Comparison of ENCODE assay signal across 32 cellular contexts in genomic region chr11:77118086-77118485, GRCh38. TPM values are rescaled to one million over a fixed set of nuclear protein-coding genes. Genes with fewer than 3 reads are reported as not detected.
DNase-seq lines count a peak whose midpoint lies in the region; ATAC-seq, FAIRE-seq and TF ChIP-seq lines count a peak whose summit lies in the region.
"Had no signal": no experiment of that assay in that cellular context is flagged by ENCODE, and none has a peak within 500 bp of the region (broad histone marks: within the 10 kb centered on the region; RNA-seq: fewer than 3 reads in every experiment).

No MANE protein-coding gene starts in this region.

- H3K27me3 ChIP-seq in right cardiac atrium (ENCODE audit: control insufficient read depth, insufficient read depth) (no peaks in the 10 kb centered on the region), heart right ventricle (no peaks in the 10 kb centered on the region), psoas muscle (ENCODE audit: insufficient read depth in 3 of 3, low read length in 2 of 3) (no peaks in the 10 kb centered on the region)
- H3K27me3 ChIP-seq: BE2C, BLaER1 had no signal

- H3K36me3 ChIP-seq in heart right ventricle (peaks cover 0 to 57% (median 0%) of the 10 kb centered on the region in 9 donors), kidney (ENCODE audit: control insufficient read depth in 1 of 2, insufficient read depth in 2 of 2, low read length in 2 of 2) (peaks cover 0 to 6% of the 10 kb centered on the region in 2 donors), psoas muscle (ENCODE audit: insufficient read depth in 1 of 2, low read depth in 1 of 2) (no peaks in the 10 kb centered on the region)
- H3K36me3 ChIP-seq: BE2C had no signal

- H3K9ac ChIP-seq in kidney (ENCODE audit: low read length in 2 of 2) = no peak overlapping the region

- no peaks in the 10 kb centered on the region for H3K9me3 ChIP-seq in right cardiac atrium (ENCODE audit: control insufficient read depth, low read length)
- H3K9me3 ChIP-seq in heart right ventricle = no peaks in the 10 kb centered on the region
- no peaks in the 10 kb centered on the region for H3K9me3 ChIP-seq in kidney (ENCODE audit: control insufficient read depth in 1 of 2, low read length in 2 of 2)
- H3K9me3 ChIP-seq in psoas muscle = no peaks in the 10 kb centered on the region
- H3K9me3 ChIP-seq: BE2C, BLaER1 had no signal

- H3K4me1 ChIP-seq in right cardiac atrium (ENCODE audit: control insufficient read depth, insufficient read depth, low read length) = no peaks in the 10 kb centered on the region
- no peaks in the 10 kb centered on the region for H3K4me1 ChIP-seq in heart right ventricle
- no peaks in the 10 kb centered on the region for H3K4me1 ChIP-seq in kidney (ENCODE audit: control insufficient read depth in 1 of 2, insufficient read depth in 1 of 2, low read depth in 1 of 2, low read length in 2 of 2)
- H3K4me1 ChIP-seq in psoas muscle = no peaks in the 10 kb centered on the region
- H3K4me1 ChIP-seq: BE2C had no signal

- ATAC-seq in Right ventricle myocardium superior (ENCODE audit: poor library complexity) (no peak), left cardiac atrium (no peak), right cardiac atrium (no peak), heart right ventricle (no peak), psoas muscle (no peak), HG03520 (IDR thresholded peaks at IDR 0.05; ENCODE audit: unreplicated experiment) (no peak)
- ATAC-seq: GM12878 had no signal

- intact Hi-C loops in Right ventricle myocardium superior (cut with DNase I) (no loop called here), left cardiac atrium (cut with DNase I) (loop anchor here in 1 of 2 donors (10.0 kb wide), 1 partner anchor 313 kb away; no protein-coding TSS in a partner anchor), right cardiac atrium (cut with DNase I) (no loop called here), heart right ventricle (cut with DNase I) (no loop called here), kidney (cut with DNase I) (no loop called here), psoas muscle (cut with DNase I) (no loop called here)

- no peak overlapping the region for H3K4me3 ChIP-seq in right cardiac atrium (ENCODE audit: low read length)
- no peak overlapping the region for H3K4me3 ChIP-seq in heart right ventricle
- H3K4me3 ChIP-seq in kidney (ENCODE audit: low read length in 2 of 2) = no peak overlapping the region
- no peak overlapping the region for H3K4me3 ChIP-seq in psoas muscle
- H3K4me3 ChIP-seq: BLaER1, GM12878 had no signal

- WGBS in right cardiac atrium = 94% methylated on average over 17 of the region's 17 CpGs
- WGBS in heart right ventricle, 2 donors = 95% methylated on average over 17 of the region's 17 CpGs
- WGBS in psoas muscle, 3 donors = 92 to 96% (median 94%) methylated on average over 17 of the region's 17 CpGs

- TF ChIP-seq CTCF in heart right ventricle (IDR thresholded peaks at IDR 0.05) (no peak), kidney (IDR thresholded peaks at IDR 0.05; ENCODE audit: borderline replicate concordance, extremely low read depth, insufficient read depth) (no peak), psoas muscle (IDR thresholded peaks at IDR 0.05) (no peak)

- no peak for FAIRE-seq in kidney (lab: Jason Lieb, UNC)
- FAIRE-seq: A204.1, GM12878, GM12892, GM18507 had no signal

- H3K27ac ChIP-seq in right cardiac atrium (ENCODE audit: low read length) (no peak overlapping the region), heart right ventricle (no peak overlapping the region), kidney (ENCODE audit: low read depth in 2 of 2, low read length in 2 of 2) (no peak overlapping the region), psoas muscle (no peak overlapping the region)
- H3K27ac ChIP-seq: BLaER1 had no signal

- DNase-seq in Right ventricle myocardium superior (peak; percentile 34), left cardiac atrium (no peak), right cardiac atrium (peak in 2 of 3 donors; percentile 52 to 58), heart right ventricle (no peak), kidney (peak; percentile 51), psoas muscle (peak; percentile 5 to 34)
- no peak for DNase-seq in activated CD8-positive, alpha-beta memory T cell treated with anti-CD3 and anti-CD28 coated beads for 24 hours
- DNase-seq: 8988T; ACHN; BE2C; C1 segment of cervical spinal cord; CD4-positive, alpha-beta memory T cell; CD4-positive, CD25-positive, alpha-beta regulatory T cell; CD8-positive, alpha-beta memory T cell; DMS 273 treated with DMSO at 0.1 percent for 48 hours; DMS153; DMS53; DMS79; DND-41; EL; GDM1 had no signal

RNA-seq across cellular contexts. Expression of gene MYO7A, which starts 10.0 kb away (rescaled TPM):
- total RNA-seq in Right ventricle myocardium superior (4.4 TPM), left cardiac atrium (10 to 100 TPM in 1 of 2 donors, 1 to 10 TPM in 1; 7.5 to 11.1 TPM), right cardiac atrium (1 to 10 TPM; 5.7 to 8.6 (median 6.8) TPM), heart right ventricle (1 to 10 TPM in 9 of 10 donors, under 1 TPM in 1; 1.00 to 6.8 (median 2.8) TPM), kidney (10.7 TPM), psoas muscle (1 to 10 TPM; 2.3 to 3.0 (median 2.8) TPM)
- polyA plus RNA-seq in right cardiac atrium (2.4 TPM), heart right ventricle (1 to 10 TPM in 1 of 2 donors, under 1 TPM in 1; 0.91 to 5.0 TPM), kidney (ENCODE audit: insufficient read depth, low read depth, low replicate concordance) (6.1 TPM), psoas muscle (1 to 10 TPM in 2 of 3 donors, under 1 TPM in 1; 0.62 to 1.1 (median 1.0) TPM)
- total RNA-seq: A673 had no signal
- polyA plus RNA-seq: AG04450 had no signal

RNA-seq across cellular contexts. Expression of gene OMP, which starts 15.4 kb away (rescaled TPM):
- total RNA-seq in Right ventricle myocardium superior = not detected
- under 1 TPM in 1 of 2 donors, not detected in 1; 0.97 TPM for total RNA-seq in left cardiac atrium
- total RNA-seq in right cardiac atrium = not detected
- not detected for polyA plus RNA-seq in right cardiac atrium
- under 1 TPM in 1 of 10 donors, not detected in 9; 0.58 TPM for total RNA-seq in heart right ventricle
- not detected for polyA plus RNA-seq in heart right ventricle
- 1.8 TPM for total RNA-seq in kidney
- polyA plus RNA-seq in kidney (ENCODE audit: insufficient read depth, low read depth, low replicate concordance) = not detected
- total RNA-seq in psoas muscle = not detected
- polyA plus RNA-seq in psoas muscle = under 1 TPM in 1 of 3 donors, not detected in 2; 0.32 TPM
- total RNA-seq: A673; CD4-positive, CD25-positive, alpha-beta regulatory T cell; CD8-positive, alpha-beta memory T cell; Daoy; G401; GM12878 had no signal
- polyA plus RNA-seq: AG04450; CD14-positive monocyte; CD4-positive, alpha-beta memory T cell; CD4-positive, CD25-positive, alpha-beta regulatory T cell; CD8-positive, alpha-beta memory T cell; GM12878 had no signal

RNA-seq across cellular contexts. Expression of gene CAPN5, which starts 51.3 kb away (rescaled TPM):
- total RNA-seq in Right ventricle myocardium superior = 2.6 TPM
- total RNA-seq in left cardiac atrium = 1 to 10 TPM; 5.6 to 5.9 TPM
- total RNA-seq in right cardiac atrium = 1 to 10 TPM; 4.6 to 6.9 (median 5.5) TPM
- polyA plus RNA-seq in right cardiac atrium = 2.9 TPM
- 1 to 10 TPM; 1.8 to 3.6 (median 2.7) TPM for total RNA-seq in heart right ventricle
- 1 to 10 TPM; 2.0 to 2.5 TPM for polyA plus RNA-seq in heart right ventricle
- total RNA-seq in kidney = 36.0 TPM
- 20.0 TPM for polyA plus RNA-seq in kidney (ENCODE audit: insufficient read depth, low read depth, low replicate concordance)
- 1 to 10 TPM in 2 of 4 donors, under 1 TPM in 2; 0.88 to 1.8 (median 1.1) TPM for total RNA-seq in psoas muscle
- under 1 TPM; 0.59 to 0.67 (median 0.64) TPM for polyA plus RNA-seq in psoas muscle

Comparison
In these comparisons a context has a peak if more than half of its experiments do, and no peak if none do; other contexts are left out.
1. DNase-seq: peak in Right ventricle myocardium superior (single experiment), right cardiac atrium (2 of 3), kidney (single experiment) and psoas muscle (2 of 2); none in left cardiac atrium (single experiment), heart right ventricle (0 of 2) and activated CD8-positive, alpha-beta memory T cell treated with anti-CD3 and anti-CD28 coated beads for 24 hours (single experiment).